In the genomic region with DNA sequence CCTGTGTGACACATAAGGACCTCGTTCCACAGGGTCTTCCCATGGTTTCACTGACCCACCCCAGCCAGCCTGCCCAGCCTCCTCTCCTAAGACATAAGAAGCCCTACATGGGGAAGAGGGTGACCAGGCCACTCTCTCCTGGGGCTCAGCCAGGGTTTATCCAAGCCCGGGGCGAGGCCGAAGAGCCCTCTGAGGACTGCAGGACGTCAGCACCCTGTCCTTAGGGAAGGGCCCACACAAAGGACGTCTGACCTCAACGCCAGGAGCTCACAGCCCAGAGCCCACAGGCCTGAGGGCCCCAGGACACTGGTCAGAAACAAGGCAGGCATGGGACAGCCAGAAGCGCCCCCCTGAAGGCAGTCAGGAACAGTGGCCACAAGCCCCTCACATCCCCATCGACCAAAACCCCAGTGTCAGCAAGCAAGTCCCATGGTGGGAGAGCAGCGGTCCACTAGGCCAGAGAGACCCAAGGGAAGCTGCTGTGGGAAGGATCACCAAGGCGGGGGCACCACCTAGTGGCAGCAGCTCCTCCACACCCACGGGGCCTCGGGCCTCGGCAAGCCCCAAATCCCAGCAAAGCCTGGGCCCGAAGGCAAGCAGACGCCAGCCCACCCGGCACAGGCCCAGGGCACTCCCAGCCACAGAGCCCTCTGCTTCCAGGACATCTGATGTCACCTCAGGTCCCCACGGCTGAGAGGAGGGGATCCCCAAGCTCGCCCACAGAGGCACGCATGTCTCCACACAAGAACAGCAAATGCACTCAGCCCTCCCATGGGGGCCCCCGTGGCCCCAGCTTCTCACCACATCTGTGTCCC, we compare ENCODE assay signal across 8 cellular contexts. TPM values are rescaled to one million over a fixed set of nuclear protein-coding genes. Genes with fewer than 3 reads are reported as not detected.
A peak's percentile ranks its signal among the peaks of the same experiment; 100 is the strongest.
DNase-seq lines count a peak whose midpoint lies in the region; ATAC-seq and TF ChIP-seq lines count a peak whose summit lies in the region.

No MANE protein-coding gene starts in this region.

- peak; percentile 64 for ATAC-seq in HG02678 (IDR thresholded peaks at IDR 0.05; ENCODE audit: unreplicated experiment)

- H3K27ac Mint-ChIP-seq in neural crest cell (ENCODE audit: unreplicated experiment) (peak overlapping the region; percentile 88), type B pancreatic cell (no peak overlapping the region)

- H3K9me3 Mint-ChIP-seq in neural crest cell (no peaks in the 10 kb centered on the region), type B pancreatic cell (no peaks in the 10 kb centered on the region)

- no peak overlapping the region for H3K4me3 ChIP-seq in fibroblast of mammary gland (ENCODE audit: control insufficient read depth, low read depth, low read length)

- H3K27me3 Mint-ChIP-seq in neural crest cell (ENCODE audit: low read depth) (no peaks in the 10 kb centered on the region), type B pancreatic cell (no peaks in the 10 kb centered on the region)

- H3K4me3 Mint-ChIP-seq in neural crest cell (no peak overlapping the region), type B pancreatic cell (no peak overlapping the region)

- peak; percentile 77 for TF ChIP-seq CTCF in fibroblast of mammary gland (conservative IDR thresholded peaks at IDR 0.05; ENCODE audit: control insufficient read depth, insufficient read depth, low read depth, low read length)
- TF ChIP-seq CTCF in neural crest cell (conservative IDR thresholded peaks at IDR 0.05) = peak; percentile 82
- TF ChIP-seq CTCF in type B pancreatic cell (conservative IDR thresholded peaks at IDR 0.05) = peak; percentile 88

- peak; percentile 72 to 80 for DNase-seq in SHP77 (lab: John Stamatoyannopoulos, UW)
- no peak for DNase-seq in SHP77 treated with DMSO at 0.1 percent for 48 hours (lab: John Stamatoyannopoulos, UW)
- peak; percentile 67 for DNase-seq in NCI-H510A (lab: John Stamatoyannopoulos, UW)
- peak; percentile 53 for DNase-seq in activated T-cell treated with anti-CD3 and anti-CD28 coated beads, Interleukin-2, amount 50 U/mL, for 1 hour
- DNase-seq in fibroblast of mammary gland (ENCODE audit: low read depth) = peak; percentile 69
- peak; percentile 74 for DNase-seq in neural crest cell (ENCODE audit: low read depth, low spot score)
- no peak for DNase-seq in type B pancreatic cell (ENCODE audit: extremely low spot score, unreplicated experiment)

- peaks cover 2% of the 10 kb centered on the region for H3K4me1 Mint-ChIP-seq in neural crest cell
- H3K4me1 Mint-ChIP-seq in type B pancreatic cell (ENCODE audit: unreplicated experiment) = peaks cover 8% of the 10 kb centered on the region

- peaks cover 17% of the 10 kb centered on the region for H3K36me3 Mint-ChIP-seq in neural crest cell (ENCODE audit: low read depth)
- peaks cover 30% of the 10 kb centered on the region for H3K36me3 Mint-ChIP-seq in type B pancreatic cell

RNA-seq across cellular contexts. Expression of a gene that starts 23.4 kb away (rescaled TPM):
- total RNA-seq in neural crest cell (49.7 and 53.8 TPM in 2 replicates), type B pancreatic cell (ENCODE audit: low replicate concordance) (32.0 and 40.7 TPM in 2 replicates)

RNA-seq across cellular contexts. Expression of a gene that starts 32.7 kb away (rescaled TPM):
- total RNA-seq in neural crest cell = 45.1 and 48.5 TPM in 2 replicates
- total RNA-seq in type B pancreatic cell (ENCODE audit: low replicate concordance) = 29.3 and 35.3 TPM in 2 replicates

RNA-seq across cellular contexts. Expression of a gene that starts 32.7 kb away (rescaled TPM):
- total RNA-seq in neural crest cell = 54.9 and 60.2 TPM in 2 replicates
- 25.1 and 32.2 TPM in 2 replicates for total RNA-seq in type B pancreatic cell (ENCODE audit: low replicate concordance)

Comparison
In these comparisons a context has a peak if more than half of its experiments do, and no peak if none do; other contexts are left out.
1. DNase-seq: peak in SHP77 (2 of 2), NCI-H510A (single experiment), activated T-cell treated with anti-CD3 and anti-CD28 coated beads, Interleukin-2, amount 50 U/mL, for 1 hour (single experiment), fibroblast of mammary gland (single experiment) and neural crest cell (single experiment); none in SHP77 treated with DMSO at 0.1 percent for 48 hours (single experiment) and type B pancreatic cell (single experiment).
2. Peak in every context shown above with its lines, with median percentiles within 50 percentile points of each other: CTCF ChIP-seq.